ENCODE assay signal across 14 cellular contexts in the genomic region with DNA sequence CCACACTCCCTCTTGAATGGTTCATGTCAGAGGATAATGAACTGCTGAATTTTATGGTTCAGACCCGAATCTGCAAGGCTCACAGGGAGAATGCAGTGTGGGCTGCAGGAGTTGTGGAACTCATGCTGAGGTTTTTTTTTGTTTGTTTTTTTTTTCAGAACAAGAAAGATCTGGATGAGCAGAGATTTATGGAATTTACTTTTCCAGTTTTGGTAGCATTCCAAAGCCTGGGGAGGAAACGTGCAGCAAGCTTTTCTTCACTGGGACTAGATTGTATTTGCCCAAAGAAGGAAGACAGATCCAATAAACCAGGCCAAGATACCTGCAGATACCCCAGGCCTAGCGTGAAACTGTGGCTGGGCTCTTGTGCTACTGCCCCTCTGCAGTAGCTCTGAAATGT.
DNase-seq lines count a peak whose midpoint lies in the region; ATAC-seq, FAIRE-seq and TF ChIP-seq lines count a peak whose summit lies in the region.
"Had no signal": no experiment of that assay in that cellular context is flagged by ENCODE, and none has a peak within 500 bp of the region (broad histone marks: within the 10 kb centered on the region; RNA-seq: fewer than 3 reads in every experiment).

No MANE protein-coding gene starts in this region.

- no peak for DNase-seq in A549 (ENCODE audit: low read depth in 1 of 2, low spot score in 1 of 2)
- DNase-seq in EH (ENCODE audit: low read depth) = peak; percentile 89
- no peak for DNase-seq in activated T-helper 1 cell treated with anti-CD3 and anti-CD28 coated beads, Interleukin-12 subunit alpha, Interleukin-12 subunit beta, Interleukin-2, Interleukin-4 antibody, amounts not matched to agents 30 ng/mL and 10 ng/mL and 1 ng/mL, durations not matched to agents 14 hours and 24 hours and 36 hours (ENCODE audit: low spot score)
- peak; percentile 25 to 65 for DNase-seq in foreskin fibroblast
- DNase-seq in pancreas = no peak
- no peak for DNase-seq in SW480 (ENCODE audit: low spot score)
- DNase-seq in stimulated activated CD4-positive, alpha-beta T cell treated with anti-CD3 and anti-CD28 coated beads, Interleukin-2, amount 100 ng/mL, for 48 hours = no peak
- DNase-seq in central memory CD4-positive, alpha-beta T cell = no peak
- DNase-seq: COR-L47; islet precursor cell; stimulated activated CD4-positive, alpha-beta T cell treated with anti-CD3 and anti-CD28 coated beads, Interleukin-4, amount 100 ng/mL, for 1 hour had no signal

- TF ChIP-seq CTCF in A549 (IDR thresholded peaks at IDR 0.05) (no peak), foreskin fibroblast (IDR thresholded peaks at IDR 0.05; ENCODE audit: low read depth, low read length) (no peak), pancreas (IDR thresholded peaks at IDR 0.05) (no peak)

- H3K9me3 ChIP-seq in A549 = peaks cover 13% of the 10 kb centered on the region
- no peaks in the 10 kb centered on the region for H3K9me3 ChIP-seq in pancreas
- H3K9me3 ChIP-seq: body of pancreas had no signal

- FAIRE-seq in A549 (lab: Jason Lieb, UNC) = no peak
- no peak for FAIRE-seq in pancreas (lab: Jason Lieb, UNC)
- FAIRE-seq: GM12892 had no signal

- peaks cover 10% of the 10 kb centered on the region; the same call in 2 of the 3 replicates for H3K4me1 ChIP-seq in A549
- H3K4me1 ChIP-seq in pancreas = peaks cover 0 to 4% (median 0%) of the 10 kb centered on the region in 3 donors

- TF ChIP-seq RAD21 in A549 (conservative IDR thresholded peaks at IDR 0.05 in 1 of 2, IDR thresholded peaks at IDR 0.05 in 1 of 2) = no peak

- TF ChIP-seq EP300 in A549 (IDR thresholded peaks at IDR 0.05) = no peak

- H3K36me3 Mint-ChIP-seq in activated T-helper 1 cell treated with anti-CD3 and anti-CD28 coated beads, Interleukin-12 subunit alpha, Interleukin-12 subunit beta, Interleukin-2, Interleukin-4 antibody, amounts not matched to agents 30 ng/mL and 10 ng/mL and 1 ng/mL, durations not matched to agents 14 hours and 24 hours and 36 hours (ENCODE audit: low read depth) = peaks cover 21% of the 10 kb centered on the region

- intact Hi-C loops in activated T-helper 1 cell treated with anti-CD3 and anti-CD28 coated beads, Interleukin-12 subunit alpha, Interleukin-12 subunit beta, Interleukin-2, Interleukin-4 antibody, amounts not matched to agents 30 ng/mL and 10 ng/mL and 1 ng/mL, durations not matched to agents 14 hours and 24 hours and 36 hours (cut with micrococcal nuclease) = loop anchor here (1.0 to 2.0 kb wide), 7 partner anchors 8 to 225 kb away; no protein-coding TSS in a partner anchor
- intact Hi-C loops in pancreas (cut with DNase I) = loop anchor here in 1 of 3 donors (10.0 kb wide), 1 partner anchor 141 kb away; no protein-coding TSS in a partner anchor

- H3K36me3 ChIP-seq in pancreas = no peaks in the 10 kb centered on the region

- no peaks in the 10 kb centered on the region for H3K27me3 ChIP-seq in pancreas
- H3K27me3 ChIP-seq: body of pancreas had no signal

- CTCF ChIA-PET in A549 (lab: Yijun Ruan, JAX) = interaction anchor here (3.2 kb wide), 1 partner anchor 339 kb away, joined by 10 read pairs; no protein-coding TSS in a partner anchor

- peak overlapping the region; percentile 28; the same call in 1 of the 3 replicates for H3K4me2 ChIP-seq in A549

- H3K4me3 Mint-ChIP-seq in activated T-helper 1 cell treated with anti-CD3 and anti-CD28 coated beads, Interleukin-12 subunit alpha, Interleukin-12 subunit beta, Interleukin-2, Interleukin-4 antibody, amounts not matched to agents 30 ng/mL and 10 ng/mL and 1 ng/mL, durations not matched to agents 14 hours and 24 hours and 36 hours = peak overlapping the region; percentile 64

- POLR2A ChIA-PET in A549 (lab: Yijun Ruan, JAX) = no interaction called here

- no peak overlapping the region for H3K4me3 ChIP-seq in A549
- H3K4me3 ChIP-seq in foreskin fibroblast (ENCODE audit: low read depth in 1 of 2, low read length in 2 of 2) = no peak overlapping the region
- H3K4me3 ChIP-seq in pancreas = no peak overlapping the region
- H3K4me3 ChIP-seq: body of pancreas had no signal

- 33% methylated on average over 3 of the region's 3 CpGs for WGBS in A549 (ENCODE audit: missing lambda C conversion rate)
- WGBS in pancreas, 2 donors = 53% methylated on average over 3 of the region's 3 CpGs

- H3K27me3 Mint-ChIP-seq in activated T-helper 1 cell treated with anti-CD3 and anti-CD28 coated beads, Interleukin-12 subunit alpha, Interleukin-12 subunit beta, Interleukin-2, Interleukin-4 antibody, amounts not matched to agents 30 ng/mL and 10 ng/mL and 1 ng/mL, durations not matched to agents 14 hours and 24 hours and 36 hours (ENCODE audit: insufficient read depth) = no peaks in the 10 kb centered on the region

- peaks cover 13% of the 10 kb centered on the region for H3K9me3 Mint-ChIP-seq in activated T-helper 1 cell treated with anti-CD3 and anti-CD28 coated beads, Interleukin-12 subunit alpha, Interleukin-12 subunit beta, Interleukin-2, Interleukin-4 antibody, amounts not matched to agents 30 ng/mL and 10 ng/mL and 1 ng/mL, durations not matched to agents 14 hours and 24 hours and 36 hours

- peak overlapping the region; percentile 88 for H3K27ac Mint-ChIP-seq in activated T-helper 1 cell treated with anti-CD3 and anti-CD28 coated beads, Interleukin-12 subunit alpha, Interleukin-12 subunit beta, Interleukin-2, Interleukin-4 antibody, amounts not matched to agents 30 ng/mL and 10 ng/mL and 1 ng/mL, durations not matched to agents 14 hours and 24 hours and 36 hours

- H3K4me1 Mint-ChIP-seq in activated T-helper 1 cell treated with anti-CD3 and anti-CD28 coated beads, Interleukin-12 subunit alpha, Interleukin-12 subunit beta, Interleukin-2, Interleukin-4 antibody, amounts not matched to agents 30 ng/mL and 10 ng/mL and 1 ng/mL, durations not matched to agents 14 hours and 24 hours and 36 hours (ENCODE audit: low read depth) = peaks cover 81% of the 10 kb centered on the region

- peak overlapping the region in 1 of 2 experiments; percentile 26; a peak in 1 of 6 replicates for H3K27ac ChIP-seq in A549
- no peak overlapping the region for H3K27ac ChIP-seq in pancreas
- H3K27ac ChIP-seq: body of pancreas had no signal

- no peak for TF ChIP-seq POLR2A in A549 (IDR thresholded peaks at IDR 0.05; ENCODE audit: low read length)

- no peak for ATAC-seq in A549
- no peak for ATAC-seq in pancreas
- ATAC-seq: body of pancreas, Right ventricle myocardium inferior had no signal

TF ChIP-seq in A549, 52 proteins besides CTCF, POLR2A, EP300 and RAD21:
- TF ChIP-seq ZNF302 (CRISPR knock-in tag; IDR thresholded peaks at IDR 0.05) = no peak
- no peak for TF ChIP-seq TFCP2L1 (CRISPR knock-in tag; IDR thresholded peaks at IDR 0.05)
- TF ChIP-seq, protein P1, sequence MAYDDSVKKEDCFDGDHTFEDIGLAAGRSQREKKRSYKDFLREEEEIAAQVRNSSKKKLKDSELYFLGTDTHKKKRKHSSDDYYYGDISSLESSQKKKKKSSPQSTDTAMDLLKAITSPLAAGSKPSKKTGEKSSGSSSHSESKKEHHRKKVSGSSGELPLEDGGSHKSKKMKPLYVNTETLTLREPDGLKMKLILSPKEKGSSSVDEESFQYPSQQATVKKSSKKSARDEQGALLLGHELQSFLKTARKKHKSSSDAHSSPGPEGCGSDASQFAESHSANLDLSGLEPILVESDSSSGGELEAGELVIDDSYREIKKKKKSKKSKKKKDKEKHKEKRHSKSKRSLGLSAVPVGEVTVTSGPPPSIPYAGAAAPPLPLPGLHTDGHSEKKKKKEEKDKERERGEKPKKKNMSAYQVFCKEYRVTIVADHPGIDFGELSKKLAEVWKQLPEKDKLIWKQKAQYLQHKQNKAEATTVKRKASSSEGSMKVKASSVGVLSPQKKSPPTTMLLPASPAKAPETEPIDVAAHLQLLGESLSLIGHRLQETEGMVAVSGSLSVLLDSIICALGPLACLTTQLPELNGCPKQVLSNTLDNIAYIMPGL (CRISPR knock-in tag; IDR thresholded peaks at IDR 0.05; ENCODE audit: borderline replicate concordance) = no peak
- no peak for TF ChIP-seq JUNB (IDR thresholded peaks at IDR 0.05)
- TF ChIP-seq KDM5A (IDR thresholded peaks at IDR 0.05) = no peak
- no peak for TF ChIP-seq HOXB13 (CRISPR knock-in tag; IDR thresholded peaks at IDR 0.05; ENCODE audit: low read depth)
- no peak for TF ChIP-seq ESRRA (IDR thresholded peaks at IDR 0.05; ENCODE audit: borderline replicate concordance, low read length)
- no peak for TF ChIP-seq ZSCAN20 (CRISPR knock-in tag; IDR thresholded peaks at IDR 0.05)
- no peak for TF ChIP-seq ZFP36 (IDR thresholded peaks at IDR 0.05; ENCODE audit: borderline replicate concordance, partially characterized antibody)
- TF ChIP-seq FOSB (CRISPR knock-in tag; IDR thresholded peaks at IDR 0.05) = no peak
- TF ChIP-seq EHMT2 (IDR thresholded peaks at IDR 0.05; ENCODE audit: low read depth) = no peak
- no peak for TF ChIP-seq SMC3 (IDR thresholded peaks at IDR 0.05)
- no peak for TF ChIP-seq JUN (IDR thresholded peaks at IDR 0.05)
- no peak for TF ChIP-seq MAFK (IDR thresholded peaks at IDR 0.05; ENCODE audit: partially characterized antibody)
- no peak for TF ChIP-seq HDAC2 (IDR thresholded peaks at IDR 0.05)
- TF ChIP-seq MAZ (IDR thresholded peaks at IDR 0.05; ENCODE audit: borderline replicate concordance, low read depth, low read length) = no peak
- TF ChIP-seq RCOR1 (IDR thresholded peaks at IDR 0.05; ENCODE audit: low read depth, low read length) = no peak
- no peak for TF ChIP-seq BCL3 (IDR thresholded peaks at IDR 0.05)
- TF ChIP-seq CHD4 (IDR thresholded peaks at IDR 0.05; ENCODE audit: borderline replicate concordance) = no peak
TF ChIP-seq in A549: peak in this region for 0.

Comparison
In these comparisons a context has a peak if more than half of its experiments do, and no peak if none do; other contexts are left out.
1. DNase-seq: peak in EH (single experiment) and foreskin fibroblast (2 of 2); none in A549 (0 of 2), activated T-helper 1 cell treated with anti-CD3 and anti-CD28 coated beads, Interleukin-12 subunit alpha, Interleukin-12 subunit beta, Interleukin-2, Interleukin-4 antibody, amounts not matched to agents 30 ng/mL and 10 ng/mL and 1 ng/mL, durations not matched to agents 14 hours and 24 hours and 36 hours (single experiment), pancreas (0 of 6), SW480 (single experiment), stimulated activated CD4-positive, alpha-beta T cell treated with anti-CD3 and anti-CD28 coated beads, Interleukin-2, amount 100 ng/mL, for 48 hours (0 of 2) and central memory CD4-positive, alpha-beta T cell (single experiment).